8 cellular contexts compared by ENCODE assay signal in the genomic region with DNA sequence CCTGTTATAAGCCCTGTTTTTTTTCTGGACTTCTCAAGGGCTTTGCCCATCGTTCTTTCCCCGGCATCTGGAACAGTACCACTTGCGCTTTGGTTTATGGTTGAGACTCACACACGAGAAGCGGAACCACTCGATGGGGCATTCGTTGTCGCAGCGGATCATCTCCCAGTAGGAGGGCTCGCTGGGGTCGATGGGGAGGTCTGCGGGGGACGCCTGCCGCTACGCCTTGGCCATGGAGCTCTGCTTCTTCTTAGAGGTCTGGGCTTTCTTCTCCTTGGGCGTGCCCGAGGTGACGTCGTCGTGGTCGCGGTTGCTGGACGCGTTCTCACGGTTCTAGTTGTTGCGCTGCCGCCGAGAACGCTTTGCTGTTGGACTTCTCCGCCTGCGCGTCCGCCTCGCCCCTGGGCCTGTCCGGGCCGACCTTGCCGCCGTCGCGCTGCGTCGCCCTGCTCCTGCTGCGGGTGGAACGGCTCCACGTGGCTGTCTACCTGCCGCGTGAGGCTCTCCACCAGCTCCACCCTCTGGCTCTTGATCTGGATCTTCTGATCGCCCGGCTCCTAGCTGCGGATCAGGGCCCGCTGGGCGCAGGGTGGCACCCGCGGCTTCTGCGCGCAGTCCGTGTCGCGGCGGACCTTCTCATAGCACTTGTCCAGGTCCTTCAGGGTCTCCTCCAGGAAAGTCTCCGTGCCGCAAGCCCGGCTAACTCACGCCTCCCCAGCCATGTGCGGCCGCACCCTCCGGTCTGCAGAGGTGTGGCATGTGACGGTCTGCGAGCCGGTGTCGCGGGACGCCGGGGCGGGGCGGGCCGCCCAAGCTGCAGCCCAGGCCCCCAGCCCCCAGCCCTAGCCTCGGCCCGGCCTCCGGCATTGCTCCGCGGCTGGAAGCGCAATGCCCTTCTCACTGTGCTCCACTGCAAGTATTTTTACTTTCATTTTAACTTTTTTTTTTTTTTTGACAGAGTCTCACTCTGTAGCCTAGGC. TPM values are rescaled to one million over a fixed set of nuclear protein-coding genes. Genes with fewer than 3 reads are reported as not detected.
A peak's percentile ranks its signal among the peaks of the same experiment; 100 is the strongest.
DNase-seq lines count a peak whose midpoint lies in the region; ATAC-seq, FAIRE-seq and TF ChIP-seq lines count a peak whose summit lies in the region.

No MANE protein-coding gene starts in this region.

- H3K9ac ChIP-seq in HUES64 (ENCODE audit: low read depth, low read length) = peak overlapping the region; percentile 26; the same call in 1 of the 2 replicates

- TF ChIP-seq CTCF in esophagus squamous epithelium (IDR thresholded peaks at IDR 0.05) = no peak
- TF ChIP-seq CTCF in pancreas (IDR thresholded peaks at IDR 0.05) = no peak
- no peak for TF ChIP-seq CTCF in upper lobe of right lung (IDR thresholded peaks at IDR 0.05)

- H3K4me1 ChIP-seq in HUES64 (ENCODE audit: insufficient read depth, low read length) (no peaks in the 10 kb centered on the region), esophagus squamous epithelium (peaks cover 0 to 14% (median 0%) of the 10 kb centered on the region in 3 donors), pancreas (no peaks in the 10 kb centered on the region), upper lobe of right lung (no peaks in the 10 kb centered on the region)

- peak overlapping the region; percentile 48 for H3K4me3 ChIP-seq in HUES64 (ENCODE audit: low read length)
- H3K4me3 ChIP-seq in esophagus squamous epithelium = peak overlapping the region; percentile 44 to 73 (median 50)
- peak overlapping the region; percentile 12 to 45 (median 28) for H3K4me3 ChIP-seq in pancreas
- peak overlapping the region; percentile 62 for H3K4me3 ChIP-seq in upper lobe of right lung

- ATAC-seq in pancreas = peak; percentile 71 to 86 (median 78)
- ATAC-seq in upper lobe of right lung = peak; percentile 88
- no peak for ATAC-seq in HG03280 (IDR thresholded peaks at IDR 0.05; ENCODE audit: unreplicated experiment)

- intact Hi-C loops in esophagus squamous epithelium (cut with DNase I) (no loop called here), pancreas (cut with DNase I) (no loop called here), upper lobe of right lung (cut with DNase I) (no loop called here)

- DNase-seq in GM12892 (ENCODE audit: insufficient read length) (peak; percentile 49), esophagus squamous epithelium (lab: John Stamatoyannopoulos, UW) (no peak), pancreas (peak; percentile 19 to 74 (median 27)), upper lobe of right lung (peak; percentile 77), SHP77 (lab: John Stamatoyannopoulos, UW) (no peak)
- peak; percentile 78 for DNase-seq in activated CD8-positive, alpha-beta memory T cell treated with anti-CD3 and anti-CD28 coated beads for 24 hours

- no peak overlapping the region for H3K27ac ChIP-seq in HUES64 (ENCODE audit: low read depth, low read length)
- H3K27ac ChIP-seq in esophagus squamous epithelium = peak overlapping the region; percentile 26 to 55 (median 40)
- H3K27ac ChIP-seq in pancreas = no peak overlapping the region
- peak overlapping the region; percentile 36 for H3K27ac ChIP-seq in upper lobe of right lung

- 9% methylated on average over 83 of the region's 83 CpGs for WGBS in HUES64
- 20 to 61% methylated on average over 10 to 27 of the region's 83 CpGs for WGBS in esophagus squamous epithelium, 2 donors
- WGBS in pancreas, 2 donors = 11 to 43% methylated on average over 82 to 83 of the region's 83 CpGs

- FAIRE-seq in GM12892 (lab: Jason Lieb, UNC) = peak; percentile 9
- no peak for FAIRE-seq in pancreas (lab: Jason Lieb, UNC)

- TF ChIP-seq POLR2A in GM12892 (IDR thresholded peaks at IDR 0.05; ENCODE audit: low read depth, low read length) = no peak
- no peak for TF ChIP-seq POLR2A in esophagus squamous epithelium (IDR thresholded peaks at IDR 0.05)

- H3K36me3 ChIP-seq in HUES64 (ENCODE audit: insufficient read depth, low read length) = no peaks in the 10 kb centered on the region
- H3K36me3 ChIP-seq in esophagus squamous epithelium = no peaks in the 10 kb centered on the region
- no peaks in the 10 kb centered on the region for H3K36me3 ChIP-seq in pancreas
- no peaks in the 10 kb centered on the region for H3K36me3 ChIP-seq in upper lobe of right lung

- H3K27me3 ChIP-seq in HUES64 (ENCODE audit: insufficient read depth, low read length) (peaks cover 21% of the 10 kb centered on the region), esophagus squamous epithelium (no peaks in the 10 kb centered on the region), pancreas (no peaks in the 10 kb centered on the region), upper lobe of right lung (no peaks in the 10 kb centered on the region)

- H3K9me3 ChIP-seq in HUES64 (ENCODE audit: insufficient read depth, low read depth, low read length) (no peaks in the 10 kb centered on the region), esophagus squamous epithelium (no peaks in the 10 kb centered on the region), pancreas (no peaks in the 10 kb centered on the region), upper lobe of right lung (no peaks in the 10 kb centered on the region)

RNA-seq across cellular contexts. Expression of a gene that starts 40.5 kb away (rescaled TPM):
- polyA plus RNA-seq in GM12892 (2012; ENCODE audit: missing spikeins) = 86.4 TPM
- polyA plus RNA-seq in HUES64 (2013, experiment 1 of 2) = 47.5 TPM
- polyA plus RNA-seq in HUES64 (2013, experiment 2 of 2) = 50.8 TPM
- total RNA-seq in esophagus squamous epithelium = 100 to 1,000 TPM in 1 of 4 donors, 10 to 100 TPM in 3; 56.3 to 157 (median 67.0) TPM
- total RNA-seq in pancreas = 100 to 1,000 TPM in 1 of 6 donors, 10 to 100 TPM in 5; 47.8 to 118 (median 69.4) TPM
- 10 to 100 TPM; 84.2 to 87.9 TPM for polyA plus RNA-seq in pancreas
- 129 TPM for total RNA-seq in upper lobe of right lung

Comparison
In these comparisons a context has a peak if more than half of its experiments do, and no peak if none do; other contexts are left out.
1. DNase-seq: peak in GM12892 (single experiment), activated CD8-positive, alpha-beta memory T cell treated with anti-CD3 and anti-CD28 coated beads for 24 hours (single experiment), pancreas (6 of 6) and upper lobe of right lung (single experiment); none in esophagus squamous epithelium (single experiment) and SHP77 (0 of 2).
2. H3K27ac ChIP-seq: peak in esophagus squamous epithelium (4 of 4) and upper lobe of right lung (single experiment); none in HUES64 (single experiment) and pancreas (0 of 4).
3. Peak in every context shown above with its lines, with median percentiles within 50 percentile points of each other: H3K4me3 ChIP-seq.